2 cellular contexts compared by ENCODE assay signal in genomic region chr3:126340081-126340511, GRCh38.
TF ChIP-seq lines count a peak whose summit lies in the region.

No MANE protein-coding gene starts in this region.

TF ChIP-seq in WTC11, 78 proteins besides CTCF, POLR2A, EP300 and RAD21 (continued from another document):
- TF ChIP-seq E2F4 (CRISPR knock-in tag; IDR thresholded peaks at IDR 0.05; ENCODE audit: borderline replicate concordance, low read depth) (no peak), ATF1 (CRISPR knock-in tag; IDR thresholded peaks at IDR 0.05) (no peak), HMGA2 (CRISPR knock-in tag; IDR thresholded peaks at IDR 0.05) (no peak), NR1H2 (CRISPR knock-in tag; IDR thresholded peaks at IDR 0.05) (no peak), JAZF1 (CRISPR knock-in tag; IDR thresholded peaks at IDR 0.05) (no peak), FOXP1 (CRISPR knock-in tag; IDR thresholded peaks at IDR 0.05; ENCODE audit: borderline replicate concordance) (no peak), MYBL2 (CRISPR knock-in tag; IDR thresholded peaks at IDR 0.05) (no peak), ATF6 (CRISPR knock-in tag; IDR thresholded peaks at IDR 0.05) (no peak), NFATC4 (CRISPR knock-in tag; IDR thresholded peaks at IDR 0.05) (no peak), CBFB (CRISPR knock-in tag; IDR thresholded peaks at IDR 0.05; ENCODE audit: low read depth) (no peak), GRHL2 (CRISPR knock-in tag; IDR thresholded peaks at IDR 0.05; ENCODE audit: insufficient replicate concordance, severe bottlenecking) (no peak)

TF ChIP-seq in SK-N-SH treated with all-trans-retinoic acid at 6 μM for 48 hours, 23 proteins besides CTCF, POLR2A, EP300 and RAD21 (continued from another document):
- TF ChIP-seq ARNTL (CRISPR knock-in tag; IDR thresholded peaks at IDR 0.05; ENCODE audit: borderline replicate concordance, low read depth): no peak
- no peak for TF ChIP-seq ZFP30 (CRISPR knock-in tag; IDR thresholded peaks at IDR 0.05)
- TF ChIP-seq TOX (CRISPR knock-in tag; IDR thresholded peaks at IDR 0.05; ENCODE audit: borderline replicate concordance): no peak
- no peak for TF ChIP-seq RARB (CRISPR knock-in tag; IDR thresholded peaks at IDR 0.05)
- no peak for TF ChIP-seq CSDC2 (CRISPR knock-in tag; IDR thresholded peaks at IDR 0.05)
- no peak for TF ChIP-seq TCF4 (CRISPR knock-in tag; IDR thresholded peaks at IDR 0.05; ENCODE audit: borderline replicate concordance)
- TF ChIP-seq ZFP3 (CRISPR knock-in tag; IDR thresholded peaks at IDR 0.05): no peak
